Comparison of ENCODE assay signal across 31 cellular contexts in the genomic region with DNA sequence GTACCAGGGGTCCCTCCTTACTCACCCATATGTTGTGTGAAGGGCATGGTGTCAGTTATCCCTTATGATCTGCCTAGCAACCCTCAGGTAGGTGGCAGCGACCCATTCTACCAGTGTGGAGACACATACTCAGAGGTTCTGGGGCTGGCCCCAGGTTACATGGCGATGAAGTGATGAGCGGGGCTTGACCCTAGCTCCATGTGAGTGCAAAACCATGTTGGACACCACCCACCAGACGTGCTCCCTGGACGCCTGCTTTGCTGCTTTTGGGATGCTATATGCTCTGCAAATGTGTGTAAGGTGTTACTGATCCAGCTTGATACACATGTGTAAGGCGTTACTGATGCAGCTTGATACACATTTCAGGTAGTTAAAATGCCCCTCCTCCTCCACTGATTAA.
"Had no signal": no experiment of that assay in that cellular context is flagged by ENCODE, and none has a peak within 500 bp of the region (broad histone marks: within the 10 kb centered on the region; RNA-seq: fewer than 3 reads in every experiment).

No MANE protein-coding gene starts in this region.

- FAIRE-seq: colon, endometrium, endothelial cell of umbilical vein had no signal

- H3K4me3 ChIP-seq: adrenal gland, body of pancreas, gastrocnemius medialis, heart left ventricle had no signal

- H3K4me3 Mint-ChIP-seq: activated CD4-positive, alpha-beta T cell treated with anti-CD3 and anti-CD28 coated beads for 36 hours; activated CD4-positive, alpha-beta T cell treated with anti-CD3 and anti-CD28 coated beads, Interleukin-2, amount 10 ng/mL, durations not matched to agents 24 days and 14 days; activated CD8-positive, alpha-beta T cell treated with anti-CD3 and anti-CD28 coated beads for 36 hours; activated naive CD4-positive, alpha-beta T cell treated with anti-CD3 and anti-CD28 coated beads for 36 hours; activated naive CD4-positive, alpha-beta T cell treated with anti-CD3 and anti-CD28 coated beads, Interleukin-2, amount 50 U/mL, for 24 hours; activated naive CD8-positive, alpha-beta T cell treated with anti-CD3 and anti-CD28 coated beads for 36 hours; activated naive CD8-positive, alpha-beta T cell treated with anti-CD3 and anti-CD28 coated beads, Interleukin-2, amount 50 U/mL, for 24 hours; activated T-helper 1 cell treated with anti-CD3 and anti-CD28 coated beads, Interleukin-12 subunit alpha, Interleukin-12 subunit beta, Interleukin-2, Interleukin-4 antibody, amounts not matched to agents 30 ng/mL and 10 ng/mL and 1 ng/mL, durations not matched to agents 14 hours and 24 hours and 36 hours; effector memory CD8-positive, alpha-beta T cell had no signal

- DNase-seq: activated CD4-positive, alpha-beta T cell treated with anti-CD3 and anti-CD28 coated beads for 36 hours; activated CD4-positive, alpha-beta T cell treated with anti-CD3 and anti-CD28 coated beads, Interleukin-2, amount 10 ng/mL, durations not matched to agents 24 days and 14 days; activated CD4-positive, alpha-beta T cell treated with anti-CD3 and anti-CD28 coated beads, Interleukin-2, amount 50 U/mL, for 4 hours; activated CD4-positive, CD25-positive, alpha-beta regulatory T cell; activated CD4-positive, CD25-positive, alpha-beta regulatory T cell treated with anti-CD3 and anti-CD28 coated beads, Interleukin-2, amount 50 U/mL, for 72 hours; activated CD8-positive, alpha-beta T cell treated with anti-CD3 and anti-CD28 coated beads for 36 hours; activated effector memory CD4-positive, alpha-beta T cell treated with anti-CD3 and anti-CD28 coated beads, Interleukin-2, amount 50 U/mL, for 16 hours; activated naive CD4-positive, alpha-beta T cell treated with anti-CD3 and anti-CD28 coated beads for 36 hours; activated naive CD8-positive, alpha-beta T cell treated with anti-CD3 and anti-CD28 coated beads for 36 hours; activated naive CD8-positive, alpha-beta T cell treated with anti-CD3 and anti-CD28 coated beads, Interleukin-2, amount 50 U/mL, for 24 hours; activated T-cell treated with anti-CD3 and anti-CD28 coated beads, Interleukin-2, amount 50 U/mL, for 1 hour; adrenal gland; amygdala; body of pancreas; caudate nucleus; cortex of kidney; dermis blood vessel endothelial cell; effector CD4-positive, alpha-beta T cell; effector memory CD8-positive, alpha-beta T cell; foreskin fibroblast; gastrocnemius medialis; glutamatergic neuron; heart left ventricle; T-helper 2 cell had no signal

- H3K9me3 ChIP-seq: adrenal gland, body of pancreas, gastrocnemius medialis, heart left ventricle had no signal

- H3K27ac ChIP-seq: adrenal gland, body of pancreas, epithelial cell of prostate, gastrocnemius medialis, heart left ventricle had no signal

- H3K27ac Mint-ChIP-seq: activated CD4-positive, alpha-beta T cell treated with anti-CD3 and anti-CD28 coated beads for 36 hours; activated CD4-positive, alpha-beta T cell treated with anti-CD3 and anti-CD28 coated beads, Interleukin-2, amount 10 ng/mL, durations not matched to agents 24 days and 14 days; activated CD8-positive, alpha-beta T cell treated with anti-CD3 and anti-CD28 coated beads for 36 hours; activated naive CD4-positive, alpha-beta T cell treated with anti-CD3 and anti-CD28 coated beads for 36 hours; activated naive CD4-positive, alpha-beta T cell treated with anti-CD3 and anti-CD28 coated beads, Interleukin-2, amount 50 U/mL, for 24 hours; activated naive CD8-positive, alpha-beta T cell treated with anti-CD3 and anti-CD28 coated beads for 36 hours; activated naive CD8-positive, alpha-beta T cell treated with anti-CD3 and anti-CD28 coated beads, Interleukin-2, amount 50 U/mL, for 24 hours; activated T-helper 1 cell treated with anti-CD3 and anti-CD28 coated beads, Interleukin-12 subunit alpha, Interleukin-12 subunit beta, Interleukin-2, Interleukin-4 antibody, amounts not matched to agents 30 ng/mL and 10 ng/mL and 1 ng/mL, durations not matched to agents 14 hours and 24 hours and 36 hours; activated T-helper 2 cell treated with anti-CD3 and anti-CD28 coated beads, Interferon-gamma antibody, Interleukin-2, Interleukin-4, amounts not matched to agents 10 μg/mL and 5 μg/mL and 100 μg/mL, durations not matched to agents 14 hours and 24 hours and 36 hours had no signal

- H3K27me3 ChIP-seq: adrenal gland, body of pancreas, gastrocnemius medialis, heart left ventricle had no signal

- H3K27me3 Mint-ChIP-seq: activated CD4-positive, alpha-beta T cell treated with anti-CD3 and anti-CD28 coated beads for 36 hours; activated CD4-positive, alpha-beta T cell treated with anti-CD3 and anti-CD28 coated beads, Interleukin-2, amount 10 ng/mL, durations not matched to agents 24 days and 14 days; activated CD8-positive, alpha-beta T cell treated with anti-CD3 and anti-CD28 coated beads for 36 hours; activated naive CD4-positive, alpha-beta T cell treated with anti-CD3 and anti-CD28 coated beads, Interleukin-2, amount 50 U/mL, for 24 hours; activated naive CD8-positive, alpha-beta T cell treated with anti-CD3 and anti-CD28 coated beads for 36 hours; activated naive CD8-positive, alpha-beta T cell treated with anti-CD3 and anti-CD28 coated beads, Interleukin-2, amount 50 U/mL, for 24 hours; effector memory CD8-positive, alpha-beta T cell had no signal

- H3K4me1 Mint-ChIP-seq: activated CD4-positive, alpha-beta T cell treated with anti-CD3 and anti-CD28 coated beads for 36 hours; activated naive CD8-positive, alpha-beta T cell treated with anti-CD3 and anti-CD28 coated beads for 36 hours had no signal

- ATAC-seq: activated CD4-positive, alpha-beta T cell treated with anti-CD3 and anti-CD28 coated beads for 36 hours; activated CD8-positive, alpha-beta T cell treated with anti-CD3 and anti-CD28 coated beads for 36 hours; activated naive CD8-positive, alpha-beta T cell treated with anti-CD3 and anti-CD28 coated beads, Interleukin-2, amount 50 U/mL, for 24 hours; body of pancreas; effector memory CD8-positive, alpha-beta T cell; gastrocnemius medialis; heart left ventricle had no signal

- H3K4me1 ChIP-seq: body of pancreas, gastrocnemius medialis had no signal

- H3K9me3 Mint-ChIP-seq: activated CD4-positive, alpha-beta T cell treated with anti-CD3 and anti-CD28 coated beads, Interleukin-2, amount 10 ng/mL, durations not matched to agents 24 days and 14 days; activated CD8-positive, alpha-beta T cell treated with anti-CD3 and anti-CD28 coated beads for 36 hours; activated naive CD4-positive, alpha-beta T cell treated with anti-CD3 and anti-CD28 coated beads for 36 hours; activated naive CD4-positive, alpha-beta T cell treated with anti-CD3 and anti-CD28 coated beads, Interleukin-2, amount 50 U/mL, for 24 hours; activated naive CD8-positive, alpha-beta T cell treated with anti-CD3 and anti-CD28 coated beads for 36 hours; activated naive CD8-positive, alpha-beta T cell treated with anti-CD3 and anti-CD28 coated beads, Interleukin-2, amount 50 U/mL, for 24 hours; activated T-helper 1 cell treated with anti-CD3 and anti-CD28 coated beads, Interleukin-12 subunit alpha, Interleukin-12 subunit beta, Interleukin-2, Interleukin-4 antibody, amounts not matched to agents 30 ng/mL and 10 ng/mL and 1 ng/mL, durations not matched to agents 14 hours and 24 hours and 36 hours; activated T-helper 2 cell treated with anti-CD3 and anti-CD28 coated beads, Interferon-gamma antibody, Interleukin-2, Interleukin-4, amounts not matched to agents 10 μg/mL and 5 μg/mL and 100 μg/mL, durations not matched to agents 14 hours and 24 hours and 36 hours; effector memory CD8-positive, alpha-beta T cell had no signal
